18 cellular contexts compared by ENCODE assay signal in genomic region chr3:49747792-49748480, GRCh38. TPM values are rescaled to one million over a fixed set of nuclear protein-coding genes. Genes with fewer than 3 reads are reported as not detected.
DNase-seq lines count a peak whose midpoint lies in the region; ATAC-seq and TF ChIP-seq lines count a peak whose summit lies in the region.
"Had no signal": no experiment of that assay in that cellular context is flagged by ENCODE, and none has a peak within 500 bp of the region (broad histone marks: within the 10 kb centered on the region; RNA-seq: fewer than 3 reads in every experiment).

No MANE protein-coding gene starts in this region.

- H3F3A ChIP-seq in GM23338 (replicated peaks; ENCODE audit: low read depth): 0 out of 2 replicates have a peak, but pooled peaks cover 4% of the 10 kb centered on the region

- no peak overlapping the region for H2AFZ ChIP-seq in GM23338

- H3K4me1 Mint-ChIP-seq in GM23338: no peaks in the 10 kb centered on the region; the same call in 2 of the 3 replicates
- H3K4me1 Mint-ChIP-seq in WTC11: no peaks in the 10 kb centered on the region
- H3K4me1 Mint-ChIP-seq: activated CD4-positive, alpha-beta T cell treated with anti-CD3 and anti-CD28 coated beads, Interleukin-2, amount 10 ng/mL, durations not matched to agents 7 days and 5 days; activated T-helper 17 cell treated with anti-CD3 and anti-CD28 coated beads, Interleukin-2, amount 50 U/mL, for 72 hours had no signal

- TF ChIP-seq CTCF in GM23338 (conservative IDR thresholded peaks at IDR 0.05; ENCODE audit: low read depth in 2 of 2) (no peak), WTC11 (IDR thresholded peaks at IDR 0.05) (no peak), fibroblast of pulmonary artery (IDR thresholded peaks at IDR 0.05; ENCODE audit: low read length, missing control alignments) (no peak), tibial artery (IDR thresholded peaks at IDR 0.05) (no peak)

- H3K27ac ChIP-seq in GM23338 (ENCODE audit: low read depth) (peak overlapping the region; percentile 47), tibial artery (no peak overlapping the region)
- H3K27ac ChIP-seq: esophagus muscularis mucosa, Peyer's patch had no signal

- POLR2A ChIA-PET in WTC11 (lab: Charles Lee): interaction anchor here (0.6 kb wide), 1 partner anchor 19 kb away, joined by 5 read pairs; no protein-coding TSS in a partner anchor

- no peak overlapping the region for H3K4me3 ChIP-seq in GM23338
- H3K4me3 ChIP-seq in fibroblast of pulmonary artery (replicated peaks; ENCODE audit: low read depth, low read length): no peak overlapping the region
- no peak overlapping the region for H3K4me3 ChIP-seq in tibial artery
- H3K4me3 ChIP-seq: esophagus muscularis mucosa, Peyer's patch had no signal

- no peak overlapping the region for H3K4me2 ChIP-seq in GM23338

- intact Hi-C loops in tibial artery (cut with DNase I; ENCODE audit: low total_unique reads): no loop called here

- no peaks in the 10 kb centered on the region for H3K9me2 ChIP-seq in GM23338 (ENCODE audit: insufficient read depth)

- DNase-seq in GM23338 (ENCODE audit: low spot score) (no peak), WTC11 (ENCODE audit: low spot score) (no peak), fibroblast of pulmonary artery (ENCODE audit: low read depth) (peak; percentile 85), renal cortical epithelial cell (ENCODE audit: low read depth) (peak; percentile 93), NCI-H2107 (lab: John Stamatoyannopoulos, UW) (no peak), tibial artery (no peak)
- DNase-seq: activated CD4-positive, alpha-beta T cell treated with anti-CD3 and anti-CD28 coated beads, Interleukin-2, amount 10 ng/mL, durations not matched to agents 7 days and 5 days; CD8-positive, alpha-beta T cell; central memory CD4-positive, alpha-beta T cell; GDM1; NCI-H1417 treated with DMSO at 0.1 percent for 48 hours; NCI-H510A treated with DMSO at 0.1 percent for 48 hours; Peyer's patch; right cardiac atrium had no signal

- CTCF ChIA-PET in WTC11 (lab: Charles Lee): interaction anchor here (1.2 to 1.5 kb wide), 2 partner anchors 47 to 55 kb away, joined by 4 to 7 read pairs; partner anchors contain the start of gene INKA1

- no peak for ATAC-seq in GM23338
- ATAC-seq in WTC11: no peak
- no peak for ATAC-seq in GM21723 (IDR thresholded peaks at IDR 0.05; ENCODE audit: unreplicated experiment)
- ATAC-seq: activated T-helper 17 cell treated with anti-CD3 and anti-CD28 coated beads, Interleukin-2, amount 50 U/mL, for 72 hours; CD8-positive, alpha-beta T cell; right cardiac atrium had no signal

- H3K36me3 ChIP-seq in GM23338 (ENCODE audit: insufficient read depth) (no peaks in the 10 kb centered on the region), tibial artery (peaks cover 0 to 35% (median 0%) of the 10 kb centered on the region in 3 donors)

- no peaks in the 10 kb centered on the region for H3K9me3 Mint-ChIP-seq in GM23338
- H3K9me3 Mint-ChIP-seq in WTC11: no peaks in the 10 kb centered on the region
- H3K9me3 Mint-ChIP-seq: activated CD4-positive, alpha-beta T cell treated with anti-CD3 and anti-CD28 coated beads, Interleukin-2, amount 10 ng/mL, durations not matched to agents 7 days and 5 days; activated T-helper 17 cell treated with anti-CD3 and anti-CD28 coated beads, Interleukin-2, amount 50 U/mL, for 72 hours; CD8-positive, alpha-beta T cell; T-helper 1 cell treated with Interleukin-12 subunit alpha and Interleukin-12 subunit beta and Interleukin-4 antibody, amounts not matched to agents 30 μg/mL and 1 μg/mL, for 36 hours had no signal

- peaks cover 17% of the 10 kb centered on the region for H4K20me1 ChIP-seq in GM23338 (replicated peaks; ENCODE audit: insufficient read depth)

- no peaks in the 10 kb centered on the region for H3K9me3 ChIP-seq in tibial artery
- H3K9me3 ChIP-seq: esophagus muscularis mucosa, Peyer's patch had no signal

- H3K27me3 Mint-ChIP-seq in GM23338 (ENCODE audit: insufficient read depth, low read depth, poor library complexity) (no peaks in the 10 kb centered on the region), WTC11 (ENCODE audit: low read depth) (no peaks in the 10 kb centered on the region)
- H3K27me3 Mint-ChIP-seq: activated CD4-positive, alpha-beta T cell treated with anti-CD3 and anti-CD28 coated beads, Interleukin-2, amount 10 ng/mL, durations not matched to agents 7 days and 5 days; activated T-helper 17 cell treated with anti-CD3 and anti-CD28 coated beads, Interleukin-2, amount 50 U/mL, for 72 hours had no signal

- H3K79me2 ChIP-seq in GM23338 (replicated peaks; ENCODE audit: insufficient read depth): peaks cover 42% of the 10 kb centered on the region

- H3K27me3 ChIP-seq in GM23338 (ENCODE audit: insufficient read depth): no peaks in the 10 kb centered on the region
- no peaks in the 10 kb centered on the region for H3K27me3 ChIP-seq in tibial artery
- H3K27me3 ChIP-seq: esophagus muscularis mucosa, Peyer's patch had no signal

- H3K4me1 ChIP-seq in GM23338 (ENCODE audit: insufficient read depth) (no peaks in the 10 kb centered on the region), tibial artery (peaks cover 0 to 12% (median 3%) of the 10 kb centered on the region in 4 donors)
- H3K4me1 ChIP-seq: Peyer's patch had no signal

- H3K4me3 Mint-ChIP-seq in GM23338 (no peak overlapping the region), WTC11 (no peak overlapping the region)
- H3K4me3 Mint-ChIP-seq: activated CD4-positive, alpha-beta T cell treated with anti-CD3 and anti-CD28 coated beads, Interleukin-2, amount 10 ng/mL, durations not matched to agents 7 days and 5 days; activated T-helper 17 cell treated with anti-CD3 and anti-CD28 coated beads, Interleukin-2, amount 50 U/mL, for 72 hours; CD8-positive, alpha-beta T cell; T-helper 1 cell treated with Interleukin-12 subunit alpha and Interleukin-12 subunit beta and Interleukin-4 antibody, amounts not matched to agents 30 μg/mL and 1 μg/mL, for 36 hours had no signal

- H3K27ac Mint-ChIP-seq in GM23338: peak overlapping the region; percentile 68; the same call in 1 of the 2 replicates
- peak overlapping the region; percentile 85 for H3K27ac Mint-ChIP-seq in WTC11
- H3K27ac Mint-ChIP-seq: activated CD4-positive, alpha-beta T cell treated with anti-CD3 and anti-CD28 coated beads, Interleukin-2, amount 10 ng/mL, durations not matched to agents 7 days and 5 days; activated T-helper 17 cell treated with anti-CD3 and anti-CD28 coated beads, Interleukin-2, amount 50 U/mL, for 72 hours; CD8-positive, alpha-beta T cell; T-helper 1 cell treated with Interleukin-12 subunit alpha and Interleukin-12 subunit beta and Interleukin-4 antibody, amounts not matched to agents 30 μg/mL and 1 μg/mL, for 36 hours had no signal

- peaks cover 5% of the 10 kb centered on the region; the same call in 1 of the 3 replicates for H3K36me3 Mint-ChIP-seq in GM23338 (ENCODE audit: low read depth)
- H3K36me3 Mint-ChIP-seq in WTC11: peaks cover 17% of the 10 kb centered on the region

TF ChIP-seq in GM23338, 12 proteins besides CTCF, POLR2A, EP300 and RAD21 (continues in another document):
- TF ChIP-seq ETS1 (IDR thresholded peaks at IDR 0.05): no peak

TF ChIP-seq in WTC11, 78 proteins besides CTCF, POLR2A, EP300 and RAD21:
- TF ChIP-seq GABPB1 (CRISPR knock-in tag; IDR thresholded peaks at IDR 0.05): peak; percentile 94
- TF ChIP-seq, protein P1, sequence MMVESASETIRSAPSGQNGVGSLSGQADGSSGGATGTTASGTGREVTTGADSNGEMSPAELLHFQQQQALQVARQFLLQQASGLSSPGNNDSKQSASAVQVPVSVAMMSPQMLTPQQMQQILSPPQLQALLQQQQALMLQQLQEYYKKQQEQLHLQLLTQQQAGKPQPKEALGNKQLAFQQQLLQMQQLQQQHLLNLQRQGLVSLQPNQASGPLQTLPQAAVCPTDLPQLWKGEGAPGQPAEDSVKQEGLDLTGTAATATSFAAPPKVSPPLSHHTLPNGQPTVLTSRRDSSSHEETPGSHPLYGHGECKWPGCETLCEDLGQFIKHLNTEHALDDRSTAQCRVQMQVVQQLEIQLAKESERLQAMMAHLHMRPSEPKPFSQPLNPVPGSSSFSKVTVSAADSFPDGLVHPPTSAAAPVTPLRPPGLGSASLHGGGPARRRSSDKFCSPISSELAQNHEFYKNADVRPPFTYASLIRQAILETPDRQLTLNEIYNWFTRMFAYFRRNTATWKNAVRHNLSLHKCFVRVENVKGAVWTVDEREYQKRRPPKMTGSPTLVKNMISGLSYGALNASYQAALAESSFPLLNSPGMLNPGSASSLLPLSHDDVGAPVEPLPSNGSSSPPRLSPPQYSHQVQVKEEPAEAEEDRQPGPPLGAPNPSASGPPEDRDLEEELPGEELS (CRISPR knock-in tag; IDR thresholded peaks at IDR 0.05): no peak

RNA-seq across cellular contexts. Expression of gene GMPPB, which starts 24.2 kb away (rescaled TPM):
- total RNA-seq in GM23338 (2014; rRNA removed; shearing (Covaris generic)): 29.4 and 36.1 TPM in 2 replicates
- polyA plus RNA-seq in GM23338 (2016; fragmentation: Nextera tagmentation; extraction: Ambion mirVana): 7.8 and 10.2 TPM in 2 replicates
- total RNA-seq in WTC11 (2021): 23.7 to 28.7 TPM (median 28.0 TPM) in 3 replicates
- 34.8 and 53.7 TPM in 2 replicates for total RNA-seq in renal cortical epithelial cell

RNA-seq across cellular contexts. Expression of gene AMIGO3, which starts 28.5 kb away (rescaled TPM):
- 8.2 and 10.4 TPM in 2 replicates for total RNA-seq in GM23338 (2014; rRNA removed; shearing (Covaris generic))
- 2.9 and 3.5 TPM in 2 replicates for polyA plus RNA-seq in GM23338 (2016; fragmentation: Nextera tagmentation; extraction: Ambion mirVana)
- total RNA-seq in WTC11 (2021): 3.9 to 5.3 TPM (median 4.3 TPM) in 3 replicates
- total RNA-seq in renal cortical epithelial cell: not detected in 2 replicates

RNA-seq across cellular contexts. Expression of gene IP6K1, which starts 38.4 kb away (rescaled TPM):
- total RNA-seq in GM23338 (2014; rRNA removed; shearing (Covaris generic)): 35.5 and 38.4 TPM in 2 replicates
- polyA plus RNA-seq in GM23338 (2016; fragmentation: Nextera tagmentation; extraction: Ambion mirVana): 8.3 and 10.7 TPM in 2 replicates
- total RNA-seq in WTC11 (2021): 29.2 to 32.2 TPM (median 32.2 TPM) in 3 replicates
- total RNA-seq in renal cortical epithelial cell: 31.4 and 78.5 TPM in 2 replicates

RNA-seq across cellular contexts. Expression of gene CDHR4, which starts 51.7 kb away (rescaled TPM):
- total RNA-seq in GM23338 (2014; rRNA removed; shearing (Covaris generic)): 0.24 TPM in 1 of 2 replicates, not detected in the other
- polyA plus RNA-seq in GM23338 (2016; fragmentation: Nextera tagmentation; extraction: Ambion mirVana): 0.26 and 0.28 TPM in 2 replicates
- total RNA-seq in WTC11 (2021) (0.17 to 0.69 TPM (median 0.39 TPM) in 3 replicates), renal cortical epithelial cell (not detected in 2 replicates)

RNA-seq across cellular contexts. Expression of gene INKA1, which starts 55.1 kb away (rescaled TPM):
- 4.0 and 4.9 TPM in 2 replicates for total RNA-seq in GM23338 (2014; rRNA removed; shearing (Covaris generic))
- 3.7 and 5.0 TPM in 2 replicates for polyA plus RNA-seq in GM23338 (2016; fragmentation: Nextera tagmentation; extraction: Ambion mirVana)
- 1.4 to 2.0 TPM (median 1.5 TPM) in 3 replicates for total RNA-seq in WTC11 (2021)
- 0.15 and 0.17 TPM in 2 replicates for total RNA-seq in renal cortical epithelial cell

Comparison
In these comparisons a context has a peak if more than half of its experiments do, and no peak if none do; other contexts are left out.
1. DNase-seq: peak in fibroblast of pulmonary artery (single experiment) and renal cortical epithelial cell (single experiment); none in GM23338 (single experiment), WTC11 (single experiment), NCI-H2107 (single experiment) and tibial artery (0 of 2).